In genomic region chr21:30057108-30057507, GRCh38 we compare ENCODE assay signal across 25 cellular contexts.
"Had no signal": no experiment of that assay in that cellular context is flagged by ENCODE, and none has a peak within 500 bp of the region (broad histone marks: within the 10 kb centered on the region; RNA-seq: fewer than 3 reads in every experiment).

No MANE protein-coding gene starts in this region.

- H3K36me3 ChIP-seq: neural progenitor cell, ovary, right lobe of liver, sigmoid colon, suprapubic skin, tibial artery, transverse colon, uterus had no signal

- H3K4me3 ChIP-seq: neural progenitor cell, ovary, psoas muscle, right lobe of liver, sigmoid colon, suprapubic skin, testis, tibial artery, transverse colon, uterus had no signal

- DNase-seq: naive thymus-derived CD4-positive, alpha-beta T cell; natural killer cell; occipital lobe; ovary; posterior cingulate gyrus; psoas muscle; right cardiac atrium; right lobe of liver; sigmoid colon; small intestine; stimulated activated CD4-positive, alpha-beta T cell treated with anti-CD3 and anti-CD28 coated beads, Interleukin-15, amount 100 ng/mL, for 24 hours; stimulated activated CD4-positive, alpha-beta T cell treated with anti-CD3 and anti-CD28 coated beads, Interleukin-2, amount 100 ng/mL, for 24 hours; stimulated activated CD4-positive, alpha-beta T cell treated with anti-CD3 and anti-CD28 coated beads, Interleukin-2, amount 100 ng/mL, for 48 hours; stimulated activated CD4-positive, alpha-beta T cell treated with anti-CD3 and anti-CD28 coated beads, Interleukin-4, amount 100 ng/mL, for 24 hours; stimulated activated naive B cell treated with anti-CD40 and anti-IgM and Interleukin-4, amounts not matched to agents 10 μg/mL and 1 μg/mL and 100 μg/mL, for 72 hours; stimulated activated naive CD4-positive, alpha-beta T cell treated with Interleukin-2 at 50 U/mL for 16 hours; substantia nigra; testis; tibial artery; transverse colon; uterus had no signal

- H3K27me3 ChIP-seq: neural progenitor cell, ovary, right lobe of liver, sigmoid colon, suprapubic skin, testis, tibial artery, transverse colon, uterus had no signal

- H3K27ac ChIP-seq: neural progenitor cell, ovary, parathyroid adenoma, psoas muscle, right lobe of liver, sigmoid colon, suprapubic skin, testis, tibial artery, transverse colon, uterus had no signal

- H3K4me1 ChIP-seq: neural progenitor cell, parathyroid adenoma, psoas muscle, right lobe of liver, sigmoid colon, suprapubic skin, testis, tibial artery, transverse colon, uterus had no signal

- H3K9me3 ChIP-seq: ovary, psoas muscle, right lobe of liver, sigmoid colon, suprapubic skin, testis, tibial artery, transverse colon, uterus had no signal

- ATAC-seq: naive thymus-derived CD4-positive, alpha-beta T cell; natural killer cell; psoas muscle; right cardiac atrium; right lobe of liver; stimulated activated effector memory CD8-positive, alpha-beta T cell treated with anti-CD3 and anti-CD28 coated beads, Interleukin-12 subunit alpha, Interleukin-12 subunit beta, amount 100 ng/mL, for 72 hours; stimulated activated naive B cell treated with anti-CD40 and anti-IgM and Interleukin-4, amounts not matched to agents 10 μg/mL and 1 μg/mL and 100 μg/mL, for 72 hours had no signal
